Comparison of ENCODE assay signal across 1 cellular context in the genomic region with DNA sequence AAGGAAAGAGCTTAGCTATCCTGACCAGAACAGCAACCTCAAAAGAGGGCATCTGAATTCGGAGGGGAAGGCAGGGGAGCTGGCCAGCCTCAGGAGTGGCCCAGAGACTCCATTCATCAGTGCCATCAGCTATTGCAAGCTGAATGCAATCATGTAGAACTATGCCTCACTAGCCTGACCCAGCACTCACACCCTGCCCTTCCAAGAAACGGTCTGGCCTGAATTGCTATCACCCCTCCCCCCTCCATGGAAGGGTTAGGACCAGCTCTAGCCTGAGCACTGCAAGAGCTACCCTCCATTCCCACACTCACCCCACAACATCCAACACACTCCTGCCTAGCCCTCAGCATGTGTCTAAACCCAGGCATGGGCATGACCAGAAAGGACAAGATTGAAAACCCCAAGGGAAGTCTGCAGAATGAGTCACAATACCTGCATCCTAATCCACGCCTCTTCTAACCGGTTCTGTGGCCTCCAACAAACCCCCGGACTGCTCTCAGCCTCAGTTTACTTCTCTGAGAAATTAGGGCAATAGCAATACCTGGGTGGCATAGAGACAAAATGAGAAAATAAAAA.
TF ChIP-seq lines count a peak whose summit lies in the region.

No MANE protein-coding gene starts in this region.

TF ChIP-seq in GM23338, 12 proteins besides CTCF, POLR2A, EP300 and RAD21:
- no peak for TF ChIP-seq ZNF331 (CRISPR knock-in tag; IDR thresholded peaks at IDR 0.05; ENCODE audit: low read depth)
- no peak for TF ChIP-seq NANOG (IDR thresholded peaks at IDR 0.05; ENCODE audit: borderline replicate concordance)
- TF ChIP-seq ZNF114 (CRISPR knock-in tag; IDR thresholded peaks at IDR 0.05) = no peak
- no peak for TF ChIP-seq EZH2 (IDR thresholded peaks at IDR 0.05; ENCODE audit: low read depth, unreplicated experiment)
- TF ChIP-seq, protein P1, sequence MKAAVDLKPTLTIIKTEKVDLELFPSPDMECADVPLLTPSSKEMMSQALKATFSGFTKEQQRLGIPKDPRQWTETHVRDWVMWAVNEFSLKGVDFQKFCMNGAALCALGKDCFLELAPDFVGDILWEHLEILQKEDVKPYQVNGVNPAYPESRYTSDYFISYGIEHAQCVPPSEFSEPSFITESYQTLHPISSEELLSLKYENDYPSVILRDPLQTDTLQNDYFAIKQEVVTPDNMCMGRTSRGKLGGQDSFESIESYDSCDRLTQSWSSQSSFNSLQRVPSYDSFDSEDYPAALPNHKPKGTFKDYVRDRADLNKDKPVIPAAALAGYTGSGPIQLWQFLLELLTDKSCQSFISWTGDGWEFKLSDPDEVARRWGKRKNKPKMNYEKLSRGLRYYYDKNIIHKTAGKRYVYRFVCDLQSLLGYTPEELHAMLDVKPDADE (IDR thresholded peaks at IDR 0.05) = no peak
- TF ChIP-seq, protein P2, sequence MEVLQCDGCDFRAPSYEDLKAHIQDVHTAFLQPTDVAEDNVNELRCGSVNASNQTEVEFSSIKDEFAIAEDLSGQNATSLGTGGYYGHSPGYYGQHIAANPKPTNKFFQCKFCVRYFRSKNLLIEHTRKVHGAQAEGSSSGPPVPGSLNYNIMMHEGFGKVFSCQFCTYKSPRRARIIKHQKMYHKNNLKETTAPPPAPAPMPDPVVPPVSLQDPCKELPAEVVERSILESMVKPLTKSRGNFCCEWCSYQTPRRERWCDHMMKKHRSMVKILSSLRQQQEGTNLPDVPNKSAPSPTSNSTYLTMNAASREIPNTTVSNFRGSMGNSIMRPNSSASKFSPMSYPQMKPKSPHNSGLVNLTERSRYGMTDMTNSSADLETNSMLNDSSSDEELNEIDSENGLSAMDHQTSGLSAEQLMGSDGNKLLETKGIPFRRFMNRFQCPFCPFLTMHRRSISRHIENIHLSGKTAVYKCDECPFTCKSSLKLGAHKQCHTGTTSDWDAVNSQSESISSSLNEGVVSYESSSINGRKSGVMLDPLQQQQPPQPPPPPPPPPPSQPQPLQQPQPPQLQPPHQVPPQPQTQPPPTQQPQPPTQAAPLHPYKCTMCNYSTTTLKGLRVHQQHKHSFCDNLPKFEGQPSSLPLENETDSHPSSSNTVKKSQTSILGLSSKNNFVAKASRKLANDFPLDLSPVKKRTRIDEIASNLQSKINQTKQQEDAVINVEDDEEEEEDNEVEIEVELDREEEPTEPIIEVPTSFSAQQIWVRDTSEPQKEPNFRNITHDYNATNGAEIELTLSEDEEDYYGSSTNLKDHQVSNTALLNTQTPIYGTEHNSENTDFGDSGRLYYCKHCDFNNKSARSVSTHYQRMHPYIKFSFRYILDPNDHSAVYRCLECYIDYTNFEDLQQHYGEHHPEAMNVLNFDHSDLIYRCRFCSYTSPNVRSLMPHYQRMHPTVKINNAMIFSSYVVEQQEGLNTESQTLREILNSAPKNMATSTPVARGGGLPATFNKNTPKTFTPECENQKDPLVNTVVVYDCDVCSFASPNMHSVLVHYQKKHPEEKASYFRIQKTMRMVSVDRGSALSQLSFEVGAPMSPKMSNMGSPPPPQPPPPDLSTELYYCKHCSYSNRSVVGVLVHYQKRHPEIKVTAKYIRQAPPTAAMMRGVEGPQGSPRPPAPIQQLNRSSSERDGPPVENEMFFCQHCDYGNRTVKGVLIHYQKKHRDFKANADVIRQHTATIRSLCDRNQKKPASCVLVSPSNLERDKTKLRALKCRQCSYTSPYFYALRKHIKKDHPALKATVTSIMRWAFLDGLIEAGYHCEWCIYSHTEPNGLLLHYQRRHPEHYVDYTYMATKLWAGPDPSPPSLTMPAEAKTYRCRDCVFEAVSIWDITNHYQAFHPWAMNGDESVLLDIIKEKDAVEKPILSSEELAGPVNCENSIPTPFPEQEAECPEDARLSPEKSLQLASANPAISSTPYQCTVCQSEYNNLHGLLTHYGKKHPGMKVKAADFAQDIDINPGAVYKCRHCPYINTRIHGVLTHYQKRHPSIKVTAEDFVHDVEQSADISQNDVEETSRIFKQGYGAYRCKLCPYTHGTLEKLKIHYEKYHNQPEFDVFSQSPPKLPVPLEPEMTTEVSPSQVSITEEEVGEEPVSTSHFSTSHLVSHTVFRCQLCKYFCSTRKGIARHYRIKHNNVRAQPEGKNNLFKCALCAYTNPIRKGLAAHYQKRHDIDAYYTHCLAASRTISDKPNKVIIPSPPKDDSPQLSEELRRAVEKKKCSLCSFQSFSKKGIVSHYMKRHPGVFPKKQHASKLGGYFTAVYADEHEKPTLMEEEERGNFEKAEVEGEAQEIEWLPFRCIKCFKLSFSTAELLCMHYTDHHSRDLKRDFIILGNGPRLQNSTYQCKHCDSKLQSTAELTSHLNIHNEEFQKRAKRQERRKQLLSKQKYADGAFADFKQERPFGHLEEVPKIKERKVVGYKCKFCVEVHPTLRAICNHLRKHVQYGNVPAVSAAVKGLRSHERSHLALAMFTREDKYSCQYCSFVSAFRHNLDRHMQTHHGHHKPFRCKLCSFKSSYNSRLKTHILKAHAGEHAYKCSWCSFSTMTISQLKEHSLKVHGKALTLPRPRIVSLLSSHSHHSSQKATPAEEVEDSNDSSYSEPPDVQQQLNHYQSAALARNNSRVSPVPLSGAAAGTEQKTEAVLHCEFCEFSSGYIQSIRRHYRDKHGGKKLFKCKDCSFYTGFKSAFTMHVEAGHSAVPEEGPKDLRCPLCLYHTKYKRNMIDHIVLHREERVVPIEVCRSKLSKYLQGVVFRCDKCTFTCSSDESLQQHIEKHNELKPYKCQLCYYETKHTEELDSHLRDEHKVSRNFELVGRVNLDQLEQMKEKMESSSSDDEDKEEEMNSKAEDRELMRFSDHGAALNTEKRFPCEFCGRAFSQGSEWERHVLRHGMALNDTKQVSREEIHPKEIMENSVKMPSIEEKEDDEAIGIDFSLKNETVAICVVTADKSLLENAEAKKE (CRISPR knock-in tag; IDR thresholded peaks at IDR 0.05) = no peak
- TF ChIP-seq STAT1 (IDR thresholded peaks at IDR 0.05; ENCODE audit: unreplicated experiment) = no peak
- TF ChIP-seq POLR2AphosphoS5 (IDR thresholded peaks at IDR 0.05; ENCODE audit: low read depth) = no peak
- TF ChIP-seq CREB1 (CRISPR knock-in tag; IDR thresholded peaks at IDR 0.05; ENCODE audit: low read depth) = no peak
